16 cellular contexts compared by ENCODE assay signal in the genomic region with DNA sequence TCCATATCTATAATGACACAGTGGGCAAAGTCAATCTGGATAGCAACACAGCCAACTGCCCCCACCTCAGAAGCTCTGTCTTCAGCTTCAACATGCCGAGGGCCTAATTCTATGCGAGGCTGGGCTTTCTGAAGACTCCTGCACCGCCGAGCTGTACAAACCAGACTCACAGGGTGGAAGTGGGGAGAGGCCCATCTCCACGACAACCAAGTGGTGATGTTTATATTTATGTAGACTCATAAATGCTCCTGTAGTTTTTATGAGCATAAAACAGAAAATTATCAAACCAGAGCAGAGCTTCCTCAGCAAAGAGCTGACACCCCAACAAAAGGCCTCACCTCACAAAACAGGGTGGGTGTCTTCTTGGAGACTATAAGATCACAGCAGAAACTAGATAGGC.
"Had no signal": no experiment of that assay in that cellular context is flagged by ENCODE, and none has a peak within 500 bp of the region (broad histone marks: within the 10 kb centered on the region; RNA-seq: fewer than 3 reads in every experiment).

No MANE protein-coding gene starts in this region.

- ATAC-seq: activated CD4-positive, CD25-positive, alpha-beta regulatory T cell treated with anti-CD3 and anti-CD28 coated beads, Interleukin-2, amount 50 U/mL, for 24 hours; lower lobe of right lung; psoas muscle; right cardiac atrium had no signal

- DNase-seq: activated CD4-positive, alpha-beta T cell treated with anti-CD3 and anti-CD28 coated beads, Interleukin-2, amount 10 ng/mL, durations not matched to agents 7 days and 5 days; activated gamma-delta T cell; colonic mucosa; head of caudate nucleus; immature natural killer cell; lower lobe of right lung; midbrain; nephron progenitor cell; psoas muscle; right cardiac atrium; stomach; T-helper 1 cell; upper lobe of left lung had no signal

- H3K27me3 Mint-ChIP-seq: activated CD4-positive, alpha-beta T cell treated with anti-CD3 and anti-CD28 coated beads, Interleukin-2, amount 10 ng/mL, durations not matched to agents 7 days and 5 days had no signal

- H3K4me3 Mint-ChIP-seq: activated CD4-positive, alpha-beta T cell treated with anti-CD3 and anti-CD28 coated beads, Interleukin-2, amount 10 ng/mL, durations not matched to agents 7 days and 5 days; activated naive CD4-positive, alpha-beta T cell treated with anti-CD3 and anti-CD28 coated beads, Interleukin-2, amount 50 U/mL, for 24 hours; central memory CD8-positive, alpha-beta T cell; immature natural killer cell; nephron progenitor cell had no signal

- H3K27ac Mint-ChIP-seq: activated CD4-positive, alpha-beta T cell treated with anti-CD3 and anti-CD28 coated beads, Interleukin-2, amount 10 ng/mL, durations not matched to agents 7 days and 5 days; activated naive CD4-positive, alpha-beta T cell treated with anti-CD3 and anti-CD28 coated beads, Interleukin-2, amount 50 U/mL, for 24 hours; nephron progenitor cell had no signal

- H3K9me3 Mint-ChIP-seq: activated naive CD4-positive, alpha-beta T cell treated with anti-CD3 and anti-CD28 coated beads, Interleukin-2, amount 50 U/mL, for 24 hours; central memory CD8-positive, alpha-beta T cell had no signal

- H3K4me1 Mint-ChIP-seq: activated CD4-positive, alpha-beta T cell treated with anti-CD3 and anti-CD28 coated beads, Interleukin-2, amount 10 ng/mL, durations not matched to agents 7 days and 5 days; activated naive CD4-positive, alpha-beta T cell treated with anti-CD3 and anti-CD28 coated beads, Interleukin-2, amount 50 U/mL, for 24 hours; central memory CD8-positive, alpha-beta T cell; immature natural killer cell had no signal

- H3K36me3 Mint-ChIP-seq: activated naive CD4-positive, alpha-beta T cell treated with anti-CD3 and anti-CD28 coated beads, Interleukin-2, amount 50 U/mL, for 24 hours; immature natural killer cell had no signal
